In the genomic region with DNA sequence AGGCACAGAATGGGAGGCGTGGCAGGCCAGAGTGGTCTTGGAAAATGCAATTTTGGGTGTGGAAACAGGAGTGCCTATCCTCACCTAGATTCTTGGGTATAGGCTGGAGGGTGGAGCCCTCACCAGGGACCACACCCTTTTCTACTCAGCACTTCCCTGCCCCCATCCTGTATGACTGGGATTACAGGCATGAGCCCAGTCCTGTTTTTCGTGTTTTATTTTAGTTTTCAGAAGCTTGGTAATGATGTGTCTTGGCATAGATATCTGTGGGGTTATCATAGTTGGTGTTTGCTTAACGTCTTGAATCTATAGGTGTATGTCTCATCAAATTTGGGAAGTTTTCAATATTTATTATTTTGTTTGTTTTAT, we compare ENCODE assay signal across 21 cellular contexts.
"Had no signal": no experiment of that assay in that cellular context is flagged by ENCODE, and none has a peak within 500 bp of the region (broad histone marks: within the 10 kb centered on the region; RNA-seq: fewer than 3 reads in every experiment).

No MANE protein-coding gene starts in this region.

- H3K27ac Mint-ChIP-seq: immature natural killer cell; natural killer cell treated with Interleukin-12 subunit alpha and Interleukin-12 subunit beta and Interleukin-15 and Interleukin-18, amount 100 ng/mL, for 72 hours; neural progenitor cell had no signal

- H3K9me3 ChIP-seq: esophagus squamous epithelium, left ventricle myocardium inferior, lower lobe of right lung, ovary, right atrium auricular region, sigmoid colon, upper lobe of left lung, uterus had no signal

- H3K36me3 Mint-ChIP-seq: immature natural killer cell; natural killer cell treated with Interleukin-12 subunit alpha and Interleukin-12 subunit beta and Interleukin-15 and Interleukin-18, amount 100 ng/mL, for 72 hours; neural progenitor cell had no signal

- H3K4me1 ChIP-seq: left ventricle myocardium inferior, lower lobe of right lung, neural progenitor cell, sigmoid colon, upper lobe of left lung, uterus had no signal

- H3K4me3 ChIP-seq: dorsolateral prefrontal cortex, esophagus squamous epithelium, left ventricle myocardium inferior, lower lobe of right lung, neural progenitor cell, ovary, right atrium auricular region, sigmoid colon, skin epidermis, upper lobe of left lung, uterus had no signal

- H3K4me3 Mint-ChIP-seq: immature natural killer cell; natural killer cell treated with Interleukin-12 subunit alpha and Interleukin-12 subunit beta and Interleukin-15 and Interleukin-18, amount 100 ng/mL, for 72 hours; neural progenitor cell had no signal

- H3K4me2 ChIP-seq: neural progenitor cell had no signal

- H3K27me3 ChIP-seq: dorsolateral prefrontal cortex, esophagus squamous epithelium, neural progenitor cell, ovary, right atrium auricular region, sigmoid colon, upper lobe of left lung, uterus had no signal

- H3K36me3 ChIP-seq: esophagus squamous epithelium, left ventricle myocardium inferior, lower lobe of right lung, neural progenitor cell, ovary, right atrium auricular region, sigmoid colon, upper lobe of left lung, uterus had no signal

- H2AFZ ChIP-seq: neural progenitor cell had no signal

- H3K9ac ChIP-seq: neural progenitor cell had no signal

- ATAC-seq: left cardiac atrium; lower lobe of right lung; natural killer cell treated with Interleukin-12 subunit alpha and Interleukin-12 subunit beta and Interleukin-15 and Interleukin-18, amount 100 ng/mL, for 72 hours had no signal

- FAIRE-seq: kidney had no signal

- H3K4me1 Mint-ChIP-seq: immature natural killer cell had no signal

- DNase-seq: cortex of kidney; dorsolateral prefrontal cortex; effector CD8-positive, alpha-beta T cell; esophagus squamous epithelium; foreskin fibroblast; immature natural killer cell; kidney; left cardiac atrium; left ventricle myocardium inferior; lower lobe of right lung; mesenchymal stem cell; midbrain; ovary; sigmoid colon; stimulated activated naive CD4-positive, alpha-beta T cell treated with Interleukin-2 at 50 U/mL for 16 hours; upper lobe of left lung; uterus had no signal

- H3K27me3 Mint-ChIP-seq: natural killer cell treated with Interleukin-12 subunit alpha and Interleukin-12 subunit beta and Interleukin-15 and Interleukin-18, amount 100 ng/mL, for 72 hours had no signal

- H3K9me3 Mint-ChIP-seq: natural killer cell treated with Interleukin-12 subunit alpha and Interleukin-12 subunit beta and Interleukin-15 and Interleukin-18, amount 100 ng/mL, for 72 hours had no signal

- H3K27ac ChIP-seq: dorsolateral prefrontal cortex, esophagus squamous epithelium, left ventricle myocardium inferior, lower lobe of right lung, neural progenitor cell, ovary, right atrium auricular region, sigmoid colon, skin epidermis, upper lobe of left lung, uterus had no signal
